ENCODE assay signal across 1 cellular context in genomic region chr3:161220850-161221753, GRCh38.
TF ChIP-seq lines count a peak whose summit lies in the region.

TSS of gene NMD3 (plus strand) at chr3:161221311. CDS start at chr3:161222014, 703 bp downstream.

TF ChIP-seq in SK-N-SH, 30 proteins besides CTCF, POLR2A, EP300 and RAD21 (continued from another document):
- TF ChIP-seq, protein P1, sequence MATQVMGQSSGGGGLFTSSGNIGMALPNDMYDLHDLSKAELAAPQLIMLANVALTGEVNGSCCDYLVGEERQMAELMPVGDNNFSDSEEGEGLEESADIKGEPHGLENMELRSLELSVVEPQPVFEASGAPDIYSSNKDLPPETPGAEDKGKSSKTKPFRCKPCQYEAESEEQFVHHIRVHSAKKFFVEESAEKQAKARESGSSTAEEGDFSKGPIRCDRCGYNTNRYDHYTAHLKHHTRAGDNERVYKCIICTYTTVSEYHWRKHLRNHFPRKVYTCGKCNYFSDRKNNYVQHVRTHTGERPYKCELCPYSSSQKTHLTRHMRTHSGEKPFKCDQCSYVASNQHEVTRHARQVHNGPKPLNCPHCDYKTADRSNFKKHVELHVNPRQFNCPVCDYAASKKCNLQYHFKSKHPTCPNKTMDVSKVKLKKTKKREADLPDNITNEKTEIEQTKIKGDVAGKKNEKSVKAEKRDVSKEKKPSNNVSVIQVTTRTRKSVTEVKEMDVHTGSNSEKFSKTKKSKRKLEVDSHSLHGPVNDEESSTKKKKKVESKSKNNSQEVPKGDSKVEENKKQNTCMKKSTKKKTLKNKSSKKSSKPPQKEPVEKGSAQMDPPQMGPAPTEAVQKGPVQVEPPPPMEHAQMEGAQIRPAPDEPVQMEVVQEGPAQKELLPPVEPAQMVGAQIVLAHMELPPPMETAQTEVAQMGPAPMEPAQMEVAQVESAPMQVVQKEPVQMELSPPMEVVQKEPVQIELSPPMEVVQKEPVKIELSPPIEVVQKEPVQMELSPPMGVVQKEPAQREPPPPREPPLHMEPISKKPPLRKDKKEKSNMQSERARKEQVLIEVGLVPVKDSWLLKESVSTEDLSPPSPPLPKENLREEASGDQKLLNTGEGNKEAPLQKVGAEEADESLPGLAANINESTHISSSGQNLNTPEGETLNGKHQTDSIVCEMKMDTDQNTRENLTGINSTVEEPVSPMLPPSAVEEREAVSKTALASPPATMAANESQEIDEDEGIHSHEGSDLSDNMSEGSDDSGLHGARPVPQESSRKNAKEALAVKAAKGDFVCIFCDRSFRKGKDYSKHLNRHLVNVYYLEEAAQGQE (IDR thresholded peaks at IDR 0.05; ENCODE audit: low read depth, low read length) = peak; percentile 12; the same call in 1 of the 2 replicates
- TF ChIP-seq YY1 (IDR thresholded peaks at IDR 0.05; ENCODE audit: low read depth) = peak; percentile 28; the same call in 1 of the 2 replicates
- TF ChIP-seq RFX5 (IDR thresholded peaks at IDR 0.05; ENCODE audit: low read length) = peak; percentile 31; the same call in 1 of the 2 replicates
- TF ChIP-seq MXI1 (IDR thresholded peaks at IDR 0.05; ENCODE audit: low read depth, low read length) = peak; percentile 70
- no peak for TF ChIP-seq MEF2A (IDR thresholded peaks at IDR 0.05; ENCODE audit: borderline replicate concordance, low read depth)
- no peak for TF ChIP-seq SMC3 (IDR thresholded peaks at IDR 0.05; ENCODE audit: low read depth, low read length)
- peak; percentile 56; the same call in 1 of the 2 replicates for TF ChIP-seq TAF1 (IDR thresholded peaks at IDR 0.05; ENCODE audit: borderline replicate concordance, low read depth, low read length)
